In the genomic region with DNA sequence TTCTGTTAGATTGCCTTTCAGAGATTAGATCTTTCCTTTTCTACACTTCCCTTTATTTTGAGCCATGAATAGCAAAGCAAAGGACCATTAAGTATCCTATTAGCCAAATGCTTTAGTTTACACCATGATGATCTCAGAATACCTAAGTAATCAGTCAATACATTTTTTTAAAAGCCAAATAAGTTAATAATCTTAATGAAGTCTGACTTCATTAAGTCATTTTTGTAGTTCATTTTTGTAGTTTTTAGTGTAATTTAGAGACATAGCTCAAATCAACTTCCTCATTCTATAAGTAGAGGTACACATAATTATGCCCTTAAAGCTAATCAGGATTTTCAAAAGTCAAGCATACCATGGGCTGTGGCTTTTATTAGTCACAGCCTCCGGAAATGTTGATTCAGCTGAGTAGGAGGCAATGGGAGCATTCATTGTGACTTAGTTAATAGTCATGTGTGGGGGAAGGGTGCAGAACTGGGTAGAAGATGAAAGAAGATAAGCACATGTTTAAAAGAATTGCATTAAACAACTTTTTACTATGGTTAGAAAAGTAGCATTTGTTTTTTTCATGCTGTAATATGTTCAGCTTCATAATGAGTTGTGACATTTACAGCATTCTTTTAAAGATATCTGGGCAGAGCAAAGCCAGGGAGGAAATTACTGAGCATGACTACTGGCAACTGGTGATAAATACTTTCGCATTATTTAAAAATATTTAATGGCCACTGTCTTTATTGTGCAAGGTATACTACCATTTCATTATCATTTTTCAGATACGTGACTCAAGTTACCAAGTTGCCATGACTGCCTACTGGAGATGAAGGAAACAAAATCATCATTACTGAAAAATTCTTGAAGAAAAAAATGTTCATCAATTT, we compare ENCODE assay signal across 1 cellular context.
A peak's percentile ranks its signal among the peaks of the same experiment; 100 is the strongest.
TF ChIP-seq lines count a peak whose summit lies in the region.

No MANE protein-coding gene starts in this region.

TF ChIP-seq in HCT116, 20 proteins besides CTCF, POLR2A, EP300 and RAD21 (continued from another document):
- TF ChIP-seq, protein P1, sequence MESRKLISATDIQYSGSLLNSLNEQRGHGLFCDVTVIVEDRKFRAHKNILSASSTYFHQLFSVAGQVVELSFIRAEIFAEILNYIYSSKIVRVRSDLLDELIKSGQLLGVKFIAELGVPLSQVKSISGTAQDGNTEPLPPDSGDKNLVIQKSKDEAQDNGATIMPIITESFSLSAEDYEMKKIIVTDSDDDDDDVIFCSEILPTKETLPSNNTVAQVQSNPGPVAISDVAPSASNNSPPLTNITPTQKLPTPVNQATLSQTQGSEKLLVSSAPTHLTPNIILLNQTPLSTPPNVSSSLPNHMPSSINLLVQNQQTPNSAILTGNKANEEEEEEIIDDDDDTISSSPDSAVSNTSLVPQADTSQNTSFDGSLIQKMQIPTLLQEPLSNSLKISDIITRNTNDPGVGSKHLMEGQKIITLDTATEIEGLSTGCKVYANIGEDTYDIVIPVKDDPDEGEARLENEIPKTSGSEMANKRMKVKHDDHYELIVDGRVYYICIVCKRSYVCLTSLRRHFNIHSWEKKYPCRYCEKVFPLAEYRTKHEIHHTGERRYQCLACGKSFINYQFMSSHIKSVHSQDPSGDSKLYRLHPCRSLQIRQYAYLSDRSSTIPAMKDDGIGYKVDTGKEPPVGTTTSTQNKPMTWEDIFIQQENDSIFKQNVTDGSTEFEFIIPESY (IDR thresholded peaks at IDR 0.05; ENCODE audit: extremely low read depth, insufficient replicate concordance, low read length): no peak
- TF ChIP-seq YY1 (IDR thresholded peaks at IDR 0.05; ENCODE audit: extremely low read depth, insufficient replicate concordance, low read depth, low read length) (peak; percentile 73), ZNF274 (IDR thresholded peaks at IDR 0.05; ENCODE audit: low read depth, low read length) (no peak), CEBPB (IDR thresholded peaks at IDR 0.05; ENCODE audit: low read depth) (peak; percentile 82; the same call in 1 of the 2 replicates), EZH2phosphoT487 (IDR thresholded peaks at IDR 0.05; ENCODE audit: borderline replicate concordance) (no peak), POLR2AphosphoS5 (IDR thresholded peaks at IDR 0.05; ENCODE audit: low read depth, low read length) (peak; percentile 74; the same call in 1 of the 2 replicates), FOSL1 (IDR thresholded peaks at IDR 0.05; ENCODE audit: low read depth) (peak; percentile 99), EGR1 (IDR thresholded peaks at IDR 0.05; ENCODE audit: low read depth) (peak; percentile 94), TCF7L2 (IDR thresholded peaks at IDR 0.05; ENCODE audit: borderline replicate concordance, extremely low read depth, insufficient read depth, insufficient read length) (peak; percentile 84), SRF (IDR thresholded peaks at IDR 0.05; ENCODE audit: low read depth) (peak; percentile 87), JUND (IDR thresholded peaks at IDR 0.05) (peak; percentile 99), SP1 (IDR thresholded peaks at IDR 0.05; ENCODE audit: low read depth) (peak; percentile 99), ATF3 (IDR thresholded peaks at IDR 0.05) (peak; percentile 40; the same call in 1 of the 2 replicates), ELF1 (IDR thresholded peaks at IDR 0.05; ENCODE audit: borderline replicate concordance, low read depth) (peak; percentile 25; the same call in 1 of the 2 replicates), SIN3A (IDR thresholded peaks at IDR 0.05; ENCODE audit: low read depth) (peak; percentile 68; the same call in 1 of the 2 replicates), EZH2 (IDR thresholded peaks at IDR 0.05) (no peak), CBX3 (IDR thresholded peaks at IDR 0.05; ENCODE audit: low read depth) (peak; percentile 96), REST (IDR thresholded peaks at IDR 0.05; ENCODE audit: low read depth) (no peak)
